8 cellular contexts compared by ENCODE assay signal in genomic region chr1:54488065-54488750, GRCh38. TPM values are rescaled to one million over a fixed set of nuclear protein-coding genes. Genes with fewer than 3 reads are reported as not detected.
A peak's percentile ranks its signal among the peaks of the same experiment; 100 is the strongest.
DNase-seq lines count a peak whose midpoint lies in the region; ATAC-seq, FAIRE-seq and TF ChIP-seq lines count a peak whose summit lies in the region.

No MANE protein-coding gene starts in this region.

- no peaks in the 10 kb centered on the region for H3K27me3 ChIP-seq in endocrine pancreas (ENCODE audit: control insufficient read depth, insufficient read depth, low read length)

- H3K36me3 ChIP-seq in endocrine pancreas (ENCODE audit: control insufficient read depth, insufficient read depth, low read length) (no peaks in the 10 kb centered on the region), mesodermal cell (ENCODE audit: control insufficient read depth, insufficient read depth, low read length) (no peaks in the 10 kb centered on the region)

- peak in 1 of 2 experiments; percentile 43; a peak in 1 of 5 replicates for TF ChIP-seq EP300 in A549 (IDR thresholded peaks at IDR 0.05)

- TF ChIP-seq POLR2A in A549 (IDR thresholded peaks at IDR 0.05; ENCODE audit: low read length) = no peak; the same call in 1 of the 2 replicates

- peak; percentile 69 to 87 for DNase-seq in A549 (ENCODE audit: low read depth in 1 of 2, low spot score in 1 of 2)
- DNase-seq in HT-29 (ENCODE audit: low spot score) = peak; percentile 93
- peak; percentile 81 to 86 for DNase-seq in NOMO-1 (lab: John Stamatoyannopoulos, UW; ENCODE audit: unreplicated experiment in 2 of 2)
- peak; percentile 27 for DNase-seq in activated CD8-positive, alpha-beta memory T cell treated with anti-CD3 and anti-CD28 coated beads, Interleukin-2, amount 50 U/mL, for 1 hour (ENCODE audit: extremely low read depth)
- peak; percentile 67 for DNase-seq in stimulated activated CD8-positive, alpha-beta memory T cell treated with anti-CD3 and anti-CD28 coated beads, Interleukin-12 subunit alpha, Interleukin-12 subunit beta, amount 100 ng/mL, for 4 hours (ENCODE audit: low read depth)

- H3K4me1 ChIP-seq in A549 (peaks cover 10% of the 10 kb centered on the region), endocrine pancreas (ENCODE audit: control insufficient read depth, insufficient read depth, low read length) (no peaks in the 10 kb centered on the region), mesodermal cell (ENCODE audit: control insufficient read depth, insufficient read depth, low read length, poor library complexity, severe bottlenecking) (peaks cover 17% of the 10 kb centered on the region)

- ATAC-seq in A549 (peak; percentile 75 to 76), GM18867 (IDR thresholded peaks at IDR 0.05; ENCODE audit: unreplicated experiment) (peak; percentile 52)

- TF ChIP-seq CTCF in A549 (IDR thresholded peaks at IDR 0.05) = no peak; the same call in 2 of the 3 replicates

- CTCF ChIA-PET in A549 (lab: Yijun Ruan, JAX) = interaction anchor here (0.7 to 3.1 kb wide), 8 partner anchors 17 to 918 kb away, joined by 3 to 36 read pairs (median 4); partner anchors contain the start of gene SSBP3

- H3K27ac ChIP-seq in A549 = peak overlapping the region; percentile 84 to 99
- H3K27ac ChIP-seq in mesodermal cell (ENCODE audit: low read depth, low read length, severe bottlenecking) = peak overlapping the region; percentile 94

- peak in 1 of 2 experiments; percentile 46; a peak in 3 of 5 replicates for TF ChIP-seq RAD21 in A549 (conservative IDR thresholded peaks at IDR 0.05 in 1 of 2, IDR thresholded peaks at IDR 0.05 in 1 of 2)

- H3K9ac ChIP-seq in endocrine pancreas (ENCODE audit: control insufficient read depth, insufficient read depth, low read length) = no peak overlapping the region

- FAIRE-seq in A549 (lab: Jason Lieb, UNC) = no peak

- POLR2A ChIA-PET in A549 (lab: Yijun Ruan, JAX) = interaction anchor here (1.2 to 1.8 kb wide), 4 partner anchors 80 to 288 kb away, joined by 4 to 14 read pairs (median 4); partner anchors contain the start of genes CYB5RL, MRPL37 and SSBP3

- WGBS in A549 (ENCODE audit: missing lambda C conversion rate) = under 1% methylated on average over 18 of the region's 62 CpGs
- WGBS in mesodermal cell (ENCODE audit: insufficient coverage in 2 of 2), 2 experiments = 0% methylated on average over 15 to 35 of the region's 62 CpGs

- no peaks in the 10 kb centered on the region for H3K9me3 ChIP-seq in A549
- no peaks in the 10 kb centered on the region for H3K9me3 ChIP-seq in endocrine pancreas (ENCODE audit: control insufficient read depth, low read length)
- no peaks in the 10 kb centered on the region for H3K9me3 ChIP-seq in mesodermal cell (ENCODE audit: control insufficient read depth, low read length)

- H3K4me2 ChIP-seq in A549 = peak overlapping the region; percentile 77

- H3K4me3 ChIP-seq in A549 (peak overlapping the region; percentile 61), endocrine pancreas (ENCODE audit: control insufficient read depth, insufficient read depth, low read length) (peak overlapping the region; percentile 4), mesodermal cell (ENCODE audit: extremely low read depth, insufficient read depth, low read length, poor library complexity, severe bottlenecking) (peak overlapping the region; percentile 42)

TF ChIP-seq in A549, 52 proteins besides CTCF, POLR2A, EP300 and RAD21 (continues in another document):
- TF ChIP-seq, protein P1, sequence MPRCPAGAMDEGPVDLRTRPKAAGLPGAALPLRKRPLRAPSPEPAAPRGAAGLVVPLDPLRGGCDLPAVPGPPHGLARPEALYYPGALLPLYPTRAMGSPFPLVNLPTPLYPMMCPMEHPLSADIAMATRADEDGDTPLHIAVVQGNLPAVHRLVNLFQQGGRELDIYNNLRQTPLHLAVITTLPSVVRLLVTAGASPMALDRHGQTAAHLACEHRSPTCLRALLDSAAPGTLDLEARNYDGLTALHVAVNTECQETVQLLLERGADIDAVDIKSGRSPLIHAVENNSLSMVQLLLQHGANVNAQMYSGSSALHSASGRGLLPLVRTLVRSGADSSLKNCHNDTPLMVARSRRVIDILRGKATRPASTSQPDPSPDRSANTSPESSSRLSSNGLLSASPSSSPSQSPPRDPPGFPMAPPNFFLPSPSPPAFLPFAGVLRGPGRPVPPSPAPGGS (IDR thresholded peaks at IDR 0.05) = 0 out of 3 replicates have a peak, but pooled peaks have one; percentile 28
- TF ChIP-seq PHF8 (IDR thresholded peaks at IDR 0.05; ENCODE audit: borderline replicate concordance, low read depth) = 0 out of 2 replicates have a peak, but pooled peaks have one; percentile 0
- no peak for TF ChIP-seq ELK1 (IDR thresholded peaks at IDR 0.05; ENCODE audit: low read depth, low read length)
- TF ChIP-seq NR3C1 (IDR thresholded peaks at IDR 0.05) = no peak
- TF ChIP-seq, protein P2, sequence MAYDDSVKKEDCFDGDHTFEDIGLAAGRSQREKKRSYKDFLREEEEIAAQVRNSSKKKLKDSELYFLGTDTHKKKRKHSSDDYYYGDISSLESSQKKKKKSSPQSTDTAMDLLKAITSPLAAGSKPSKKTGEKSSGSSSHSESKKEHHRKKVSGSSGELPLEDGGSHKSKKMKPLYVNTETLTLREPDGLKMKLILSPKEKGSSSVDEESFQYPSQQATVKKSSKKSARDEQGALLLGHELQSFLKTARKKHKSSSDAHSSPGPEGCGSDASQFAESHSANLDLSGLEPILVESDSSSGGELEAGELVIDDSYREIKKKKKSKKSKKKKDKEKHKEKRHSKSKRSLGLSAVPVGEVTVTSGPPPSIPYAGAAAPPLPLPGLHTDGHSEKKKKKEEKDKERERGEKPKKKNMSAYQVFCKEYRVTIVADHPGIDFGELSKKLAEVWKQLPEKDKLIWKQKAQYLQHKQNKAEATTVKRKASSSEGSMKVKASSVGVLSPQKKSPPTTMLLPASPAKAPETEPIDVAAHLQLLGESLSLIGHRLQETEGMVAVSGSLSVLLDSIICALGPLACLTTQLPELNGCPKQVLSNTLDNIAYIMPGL (CRISPR knock-in tag; IDR thresholded peaks at IDR 0.05; ENCODE audit: borderline replicate concordance) = no peak
- TF ChIP-seq RNF2 (IDR thresholded peaks at IDR 0.05; ENCODE audit: borderline replicate concordance, low read depth) = no peak
- no peak for TF ChIP-seq HES2 (IDR thresholded peaks at IDR 0.05)
- TF ChIP-seq, protein P3, sequence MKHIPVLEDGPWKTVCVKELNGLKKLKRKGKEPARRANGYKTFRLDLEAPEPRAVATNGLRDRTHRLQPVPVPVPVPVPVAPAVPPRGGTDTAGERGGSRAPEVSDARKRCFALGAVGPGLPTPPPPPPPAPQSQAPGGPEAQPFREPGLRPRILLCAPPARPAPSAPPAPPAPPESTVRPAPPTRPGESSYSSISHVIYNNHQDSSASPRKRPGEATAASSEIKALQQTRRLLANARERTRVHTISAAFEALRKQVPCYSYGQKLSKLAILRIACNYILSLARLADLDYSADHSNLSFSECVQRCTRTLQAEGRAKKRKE (CRISPR knock-in tag; IDR thresholded peaks at IDR 0.05; ENCODE audit: low read depth) = no peak
- TF ChIP-seq CHD2 (IDR thresholded peaks at IDR 0.05; ENCODE audit: low read length, partially characterized antibody) = peak; percentile 32
- TF ChIP-seq TFCP2L1 (CRISPR knock-in tag; IDR thresholded peaks at IDR 0.05) = no peak
- TF ChIP-seq KDM5A (IDR thresholded peaks at IDR 0.05) = no peak
- TF ChIP-seq ZNF302 (CRISPR knock-in tag; IDR thresholded peaks at IDR 0.05) = no peak
- no peak for TF ChIP-seq ZFP36 (IDR thresholded peaks at IDR 0.05; ENCODE audit: borderline replicate concordance, partially characterized antibody)
- TF ChIP-seq, protein P4, sequence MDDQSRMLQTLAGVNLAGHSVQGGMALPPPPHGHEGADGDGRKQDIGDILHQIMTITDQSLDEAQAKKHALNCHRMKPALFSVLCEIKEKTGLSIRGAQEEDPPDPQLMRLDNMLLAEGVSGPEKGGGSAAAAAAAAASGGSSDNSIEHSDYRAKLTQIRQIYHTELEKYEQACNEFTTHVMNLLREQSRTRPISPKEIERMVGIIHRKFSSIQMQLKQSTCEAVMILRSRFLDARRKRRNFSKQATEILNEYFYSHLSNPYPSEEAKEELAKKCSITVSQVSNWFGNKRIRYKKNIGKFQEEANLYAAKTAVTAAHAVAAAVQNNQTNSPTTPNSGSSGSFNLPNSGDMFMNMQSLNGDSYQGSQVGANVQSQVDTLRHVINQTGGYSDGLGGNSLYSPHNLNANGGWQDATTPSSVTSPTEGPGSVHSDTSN (IDR thresholded peaks at IDR 0.05) = no peak
- TF ChIP-seq KDM1A (IDR thresholded peaks at IDR 0.05; ENCODE audit: low read depth) = no peak
- no peak for TF ChIP-seq ESRRA (IDR thresholded peaks at IDR 0.05; ENCODE audit: borderline replicate concordance, low read length)
- TF ChIP-seq HEYL (CRISPR knock-in tag; IDR thresholded peaks at IDR 0.05) = no peak
- TF ChIP-seq, protein P5, sequence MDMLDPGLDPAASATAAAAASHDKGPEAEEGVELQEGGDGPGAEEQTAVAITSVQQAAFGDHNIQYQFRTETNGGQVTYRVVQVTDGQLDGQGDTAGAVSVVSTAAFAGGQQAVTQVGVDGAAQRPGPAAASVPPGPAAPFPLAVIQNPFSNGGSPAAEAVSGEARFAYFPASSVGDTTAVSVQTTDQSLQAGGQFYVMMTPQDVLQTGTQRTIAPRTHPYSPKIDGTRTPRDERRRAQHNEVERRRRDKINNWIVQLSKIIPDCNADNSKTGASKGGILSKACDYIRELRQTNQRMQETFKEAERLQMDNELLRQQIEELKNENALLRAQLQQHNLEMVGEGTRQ (IDR thresholded peaks at IDR 0.05) = no peak

RNA-seq across cellular contexts. Expression of gene ACOT11, which starts 59.8 kb away (rescaled TPM):
- polyA plus RNA-seq in A549 (2011; rRNA removed) (1.7 and 2.0 TPM in 2 replicates), A549 (2017; fragmentation: RNase III; extraction: RNeasy Plus Mini Kit Qiagen cat#74134 plus additional on column Dnase treatment) (1.5 to 1.8 TPM (median 1.7 TPM) in 3 replicates)
- 2.2 and 2.8 TPM in 2 replicates for polyA plus RNA-seq in A549 (2012; cell fraction: cytosol; rRNA removed)
- 7.0 and 9.9 TPM in 2 replicates for polyA plus RNA-seq in A549 (2012; cell fraction: nucleus; rRNA removed)
- polyA minus RNA-seq in A549 (2011; rRNA and poly(A)+ RNA removed) = 2.6 and 2.8 TPM in 2 replicates
- total RNA-seq in HT-29 (2014; rRNA removed; shearing (Covaris generic)) = 23.4 and 24.4 TPM in 2 replicates
- polyA plus RNA-seq in mesodermal cell (2013, experiment 1 of 2) = 4.8 TPM
- polyA plus RNA-seq in mesodermal cell (2013, experiment 2 of 2) = 3.3 TPM

Comparison
In these comparisons a context has a peak if more than half of its experiments do, and no peak if none do; other contexts are left out.
1. Peak in every context shown above with its lines: DNase-seq, ATAC-seq, H3K4me3 ChIP-seq and H3K27ac ChIP-seq.
2. DNase-seq: peak in every context shown above with its lines; median percentile 93 in HT-29; 84 in NOMO-1; 78 in A549; 67 in stimulated activated CD8-positive, alpha-beta memory T cell treated with anti-CD3 and anti-CD28 coated beads, Interleukin-12 subunit alpha, Interleukin-12 subunit beta, amount 100 ng/mL, for 4 hours; 27 in activated CD8-positive, alpha-beta memory T cell treated with anti-CD3 and anti-CD28 coated beads, Interleukin-2, amount 50 U/mL, for 1 hour.
3. H3K4me3 ChIP-seq: peak in every context shown above with its lines; median percentile 61 in A549; 42 in mesodermal cell; 4 in endocrine pancreas.